23 cellular contexts compared by ENCODE assay signal in genomic region chr19:57359300-57359699, GRCh38. TPM values are rescaled to one million over a fixed set of nuclear protein-coding genes. Genes with fewer than 3 reads are reported as not detected.
A peak's percentile ranks its signal among the peaks of the same experiment; 100 is the strongest.
DNase-seq lines count a peak whose midpoint lies in the region; ATAC-seq, FAIRE-seq and TF ChIP-seq lines count a peak whose summit lies in the region.
"Had no signal": no experiment of that assay in that cellular context is flagged by ENCODE, and none has a peak within 500 bp of the region (broad histone marks: within the 10 kb centered on the region; RNA-seq: fewer than 3 reads in every experiment).

No MANE protein-coding gene starts in this region.

- H3K27ac Mint-ChIP-seq in neural crest cell (ENCODE audit: unreplicated experiment) = no peak overlapping the region
- H3K27ac Mint-ChIP-seq: B cell; CD4-positive, alpha-beta T cell; CD8-positive, alpha-beta T cell had no signal

- CTCF ChIA-PET in HepG2 (lab: Yijun Ruan, JAX; ENCODE audit: low intra/inter-chr PET ratio, low total read pairs) = no interaction called here

- no peak overlapping the region for H2AFZ ChIP-seq in HepG2 (ENCODE audit: low read length)

- H3K4me1 ChIP-seq in HepG2 (ENCODE audit: insufficient read depth, low read length) (peaks cover 7% of the 10 kb centered on the region; the same call in 1 of the 2 replicates), right lobe of liver (peaks cover 0 to 5% (median 2%) of the 10 kb centered on the region in 4 donors)

- no peak for FAIRE-seq in HepG2 (lab: Jason Lieb, UNC)
- FAIRE-seq: A204.1, D721Med, G401.6, GM12891, GM19239 had no signal

- DNase-seq in HepG2 (ENCODE audit: low spot score) (no peak), right lobe of liver (no peak), neural crest cell (ENCODE audit: low read depth, low spot score) (no peak), left ventricle myocardium superior (no peak), activated gamma-delta T cell treated with Interleukin-2 at 50 U/mL for 16 hours (no peak), cortex of kidney (lab: John Stamatoyannopoulos, UW) (no peak)
- DNase-seq: 8988T; AML-193; Caco-2; Calu3; CD4-positive, alpha-beta T cell; CD8-positive, alpha-beta T cell; DMS79 treated with DMSO at 0.1 percent for 48 hours; GF-D8 had no signal

- in situ Hi-C loops in HepG2 (cut with HindIII; ENCODE audit: extremely low pct_ligation_motif_present, low pct_unique_long_range_greater_than_20kb) = no loop called here

- no peaks in the 10 kb centered on the region for H3K9me3 Mint-ChIP-seq in neural crest cell

- no peaks in the 10 kb centered on the region for H3K27me3 Mint-ChIP-seq in neural crest cell (ENCODE audit: low read depth)
- H3K27me3 Mint-ChIP-seq: B cell had no signal

- no peak for ATAC-seq in HepG2
- ATAC-seq in right lobe of liver = no peak
- no peak for ATAC-seq in left ventricle myocardium superior
- ATAC-seq: CD8-positive, alpha-beta T cell had no signal

- peaks cover 20% of the 10 kb centered on the region for H3K36me3 Mint-ChIP-seq in neural crest cell (ENCODE audit: low read depth)

- H3K4me1 Mint-ChIP-seq in neural crest cell = peaks cover 20% of the 10 kb centered on the region

- no peak overlapping the region for H3K27ac ChIP-seq in HepG2 (ENCODE audit: extremely low read length, insufficient read depth, low read length)
- H3K27ac ChIP-seq in right lobe of liver = no peak overlapping the region
- H3K27ac ChIP-seq in VCaP = peak overlapping the region; percentile 60
- H3K27ac ChIP-seq: BLaER1 treated with 17β-estradiol and CSF1 and Interleukin-3, amounts not matched to agents 10 nM and 100 nM; C4-2B had no signal

- TF ChIP-seq POLR2A in HepG2 (IDR thresholded peaks at IDR 0.05; ENCODE audit: insufficient read depth in 1 of 2, low read depth in 2 of 2, low read length in 2 of 2) (no peak), right lobe of liver (IDR thresholded peaks at IDR 0.05) (no peak)

- no peaks in the 10 kb centered on the region for H3K27me3 ChIP-seq in HepG2 (ENCODE audit: control insufficient read depth in 1 of 2, insufficient read depth in 2 of 2, low read length in 2 of 2)
- H3K27me3 ChIP-seq in right lobe of liver = no peaks in the 10 kb centered on the region
- H3K27me3 ChIP-seq: BLaER1 treated with 17β-estradiol and CSF1 and Interleukin-3, amounts not matched to agents 10 nM and 100 nM had no signal

- TF ChIP-seq EP300 in HepG2 (IDR thresholded peaks at IDR 0.05; ENCODE audit: low read depth in 2 of 2, low read length in 2 of 2) (no peak), HepG2 (CRISPR knock-in tag; IDR thresholded peaks at IDR 0.05; ENCODE audit: borderline replicate concordance) (no peak)

- H3K79me2 ChIP-seq in HepG2 (ENCODE audit: insufficient read depth, low read length) = peaks cover 7% of the 10 kb centered on the region

- H3K4me3 ChIP-seq in HepG2 (replicated peaks in 1 of 3; ENCODE audit: insufficient read depth in 1 of 3, low read depth in 2 of 3, low read length in 3 of 3) (no peak overlapping the region), right lobe of liver (no peak overlapping the region)
- H3K4me3 ChIP-seq: BLaER1 treated with 17β-estradiol and CSF1 and Interleukin-3, amounts not matched to agents 10 nM and 100 nM had no signal

- no peak for TF ChIP-seq RAD21 in HepG2 (CRISPR knock-in tag; IDR thresholded peaks at IDR 0.05)

- H3K9ac ChIP-seq in HepG2 (ENCODE audit: insufficient read depth, low read depth, low read length) = no peak overlapping the region

- no peak overlapping the region for H3K4me2 ChIP-seq in HepG2 (ENCODE audit: low read depth, low read length)
- H3K4me2 ChIP-seq: BLaER1 treated with 17β-estradiol and CSF1 and Interleukin-3, amounts not matched to agents 10 nM and 100 nM had no signal

- POLR2A ChIA-PET in HepG2 (lab: Yijun Ruan, JAX) = no interaction called here

- no TSS peak for BruUV-seq in HepG2 (replicated peaks; lab: Mats Ljungman, UMichigan)

- intact Hi-C loops in HepG2 (cut with micrococcal nuclease; ENCODE audit: unreplicated experiment) (no loop called here), right lobe of liver (cut with DNase I) (no loop called here), left ventricle myocardium superior (cut with micrococcal nuclease) (no loop called here)

- no peaks in the 10 kb centered on the region for H4K20me1 ChIP-seq in HepG2 (ENCODE audit: insufficient read depth, low read length)

- peak overlapping the region; percentile 44 for H3K4me3 Mint-ChIP-seq in neural crest cell
- H3K4me3 Mint-ChIP-seq: B cell; CD4-positive, alpha-beta T cell; CD8-positive, alpha-beta T cell had no signal

- H3K9me3 ChIP-seq in HepG2 (ENCODE audit: low read length) (no peaks in the 10 kb centered on the region), right lobe of liver (peaks cover 0 to 13% (median 4%) of the 10 kb centered on the region in 4 donors)
- H3K9me3 ChIP-seq: BLaER1 treated with 17β-estradiol and CSF1 and Interleukin-3, amounts not matched to agents 10 nM and 100 nM had no signal

- H3K36me3 ChIP-seq in HepG2 (replicated peaks in 1 of 2; ENCODE audit: control insufficient read depth in 1 of 2, insufficient read depth in 2 of 2, low read length in 2 of 2) = peaks cover 9 to 47% of the 10 kb centered on the region in 2 experiments
- peaks cover 0 to 30% (median 18%) of the 10 kb centered on the region in 4 donors for H3K36me3 ChIP-seq in right lobe of liver

- TF ChIP-seq CTCF in HepG2 (CRISPR knock-in tag; IDR thresholded peaks at IDR 0.05) (no peak), right lobe of liver (IDR thresholded peaks at IDR 0.05) (no peak), VCaP (conservative IDR thresholded peaks at IDR 0.05) (no peak), neural crest cell (conservative IDR thresholded peaks at IDR 0.05) (no peak)

RNA-seq across cellular contexts. Expression of gene TRAPPC2B, which starts 4.1 kb away (rescaled TPM):
- total RNA-seq in HepG2 (2016; rRNA removed; fragmentation: Illumina TruSeq; extraction: Trizol) (13.3 and 20.5 TPM in 2 replicates), right lobe of liver (10 to 100 TPM in 1 of 6 experiments, 1 to 10 TPM in 5; 1.1 to 10.8 (median 3.1) TPM), neural crest cell (10.3 and 13.3 TPM in 2 replicates), left ventricle myocardium superior (10.9 TPM)
- total RNA-seq in HepG2 (2016; cell fraction: cytosol; rRNA removed; fragmentation: Illumina TruSeq; extraction: Trizol; ENCODE audit: low read depth) = 6.0 and 7.5 TPM in 2 replicates
- total RNA-seq in HepG2 (2016; cell fraction: insoluble cytoplasmic fraction; rRNA removed; fragmentation: Illumina TruSeq; extraction: Trizol) = 14.1 and 20.3 TPM in 2 replicates
- 5.7 and 5.9 TPM in 2 replicates for total RNA-seq in HepG2 (2016; cell fraction: membrane; rRNA removed; fragmentation: Illumina TruSeq; extraction: Trizol)
- total RNA-seq in HepG2 (2016; cell fraction: nucleus; rRNA removed; fragmentation: Illumina TruSeq; extraction: Trizol) = 7.0 and 7.7 TPM in 2 replicates
- polyA plus RNA-seq in HepG2 (2011; rRNA removed) = 16.8 and 17.7 TPM in 2 replicates
- 19.8 and 24.4 TPM in 2 replicates for polyA plus RNA-seq in HepG2 (2011; cell fraction: cytosol; rRNA removed)
- 3.5 and 5.8 TPM in 2 replicates for polyA plus RNA-seq in HepG2 (2011; cell fraction: nucleus; rRNA removed)
- polyA plus RNA-seq in HepG2 (2012) = 12.0 and 12.7 TPM in 2 replicates
- polyA plus RNA-seq in HepG2 (2016; cell fraction: cytosol; fragmentation: Illumina TruSeq; extraction: Trizol; ENCODE audit: low read depth) = 3.7 and 5.0 TPM in 2 replicates
- polyA plus RNA-seq in HepG2 (2016; cell fraction: insoluble cytoplasmic fraction; fragmentation: Illumina TruSeq; extraction: Trizol; ENCODE audit: low read depth) = 20.2 and 24.5 TPM in 2 replicates
- 2.9 TPM in 2 replicates for polyA plus RNA-seq in HepG2 (2016; cell fraction: membrane; fragmentation: Illumina TruSeq; extraction: Trizol; ENCODE audit: low read depth)
- 10.9 and 11.1 TPM in 2 replicates for polyA plus RNA-seq in HepG2 (2016; cell fraction: nucleus; fragmentation: Illumina TruSeq; extraction: Trizol; ENCODE audit: insufficient read depth, low read depth)
- polyA minus RNA-seq in HepG2 (2011; rRNA and poly(A)+ RNA removed; ENCODE audit: low replicate concordance) = 6.7 and 11.3 TPM in 2 replicates
- 1.8 and 6.1 TPM in 2 replicates for polyA minus RNA-seq in HepG2 (2011; cell fraction: cytosol; rRNA and poly(A)+ RNA removed)
- 3.6 and 6.2 TPM in 2 replicates for polyA minus RNA-seq in HepG2 (2011; cell fraction: nucleus; rRNA and poly(A)+ RNA removed)

RNA-seq across cellular contexts. Expression of gene ZNF547, which starts 4.1 kb away (rescaled TPM):
- total RNA-seq in HepG2 (2016; rRNA removed; fragmentation: Illumina TruSeq; extraction: Trizol) (2.1 and 2.6 TPM in 2 replicates), right lobe of liver (1 to 10 TPM in 2 of 6 experiments, under 1 TPM in 4; 0.31 to 1.6 (median 0.93) TPM), neural crest cell (5.2 and 8.7 TPM in 2 replicates), left ventricle myocardium superior (3.2 TPM)
- 0.40 and 0.44 TPM in 2 replicates for total RNA-seq in HepG2 (2016; cell fraction: cytosol; rRNA removed; fragmentation: Illumina TruSeq; extraction: Trizol; ENCODE audit: low read depth)
- 2.2 and 2.6 TPM in 2 replicates for total RNA-seq in HepG2 (2016; cell fraction: insoluble cytoplasmic fraction; rRNA removed; fragmentation: Illumina TruSeq; extraction: Trizol)
- total RNA-seq in HepG2 (2016; cell fraction: membrane; rRNA removed; fragmentation: Illumina TruSeq; extraction: Trizol) = 1.0 TPM in 2 replicates
- 3.1 and 4.6 TPM in 2 replicates for total RNA-seq in HepG2 (2016; cell fraction: nucleus; rRNA removed; fragmentation: Illumina TruSeq; extraction: Trizol)
- 2.0 and 2.2 TPM in 2 replicates for polyA plus RNA-seq in HepG2 (2011; rRNA removed)
- polyA plus RNA-seq in HepG2 (2011; cell fraction: cytosol; rRNA removed) = 0.71 and 1.3 TPM in 2 replicates
- polyA plus RNA-seq in HepG2 (2011; cell fraction: nucleus; rRNA removed) = 3.0 and 5.3 TPM in 2 replicates
- polyA plus RNA-seq in HepG2 (2012) = 2.5 TPM in 2 replicates
- polyA plus RNA-seq in HepG2 (2016; cell fraction: cytosol; fragmentation: Illumina TruSeq; extraction: Trizol; ENCODE audit: low read depth) = 0.24 and 0.31 TPM in 2 replicates
- polyA plus RNA-seq in HepG2 (2016; cell fraction: insoluble cytoplasmic fraction; fragmentation: Illumina TruSeq; extraction: Trizol; ENCODE audit: low read depth) = 1.3 and 1.4 TPM in 2 replicates
- polyA plus RNA-seq in HepG2 (2016; cell fraction: membrane; fragmentation: Illumina TruSeq; extraction: Trizol; ENCODE audit: low read depth) = 0.37 and 0.50 TPM in 2 replicates
- 4.6 and 5.6 TPM in 2 replicates for polyA plus RNA-seq in HepG2 (2016; cell fraction: nucleus; fragmentation: Illumina TruSeq; extraction: Trizol; ENCODE audit: insufficient read depth, low read depth)
- polyA minus RNA-seq in HepG2 (2011; rRNA and poly(A)+ RNA removed; ENCODE audit: low replicate concordance) = 4.5 and 5.7 TPM in 2 replicates
- polyA minus RNA-seq in HepG2 (2011; cell fraction: cytosol; rRNA and poly(A)+ RNA removed) = 2.1 and 2.2 TPM in 2 replicates
- polyA minus RNA-seq in HepG2 (2011; cell fraction: nucleus; rRNA and poly(A)+ RNA removed) = 4.8 and 6.3 TPM in 2 replicates

RNA-seq across cellular contexts. Expression of gene ZNF304, which starts 8.2 kb away (rescaled TPM):
- total RNA-seq in HepG2 (2016; rRNA removed; fragmentation: Illumina TruSeq; extraction: Trizol) (8.0 and 9.5 TPM in 2 replicates), right lobe of liver (1 to 10 TPM; 1.5 to 2.8 (median 2.1) TPM), neural crest cell (10.9 and 11.3 TPM in 2 replicates), left ventricle myocardium superior (8.3 TPM)
- 0.61 and 1.1 TPM in 2 replicates for total RNA-seq in HepG2 (2016; cell fraction: cytosol; rRNA removed; fragmentation: Illumina TruSeq; extraction: Trizol; ENCODE audit: low read depth)
- 7.7 and 8.9 TPM in 2 replicates for total RNA-seq in HepG2 (2016; cell fraction: insoluble cytoplasmic fraction; rRNA removed; fragmentation: Illumina TruSeq; extraction: Trizol)
- total RNA-seq in HepG2 (2016; cell fraction: membrane; rRNA removed; fragmentation: Illumina TruSeq; extraction: Trizol) = 3.0 and 3.4 TPM in 2 replicates
- 5.9 and 7.0 TPM in 2 replicates for total RNA-seq in HepG2 (2016; cell fraction: nucleus; rRNA removed; fragmentation: Illumina TruSeq; extraction: Trizol)
- polyA plus RNA-seq in HepG2 (2011; rRNA removed) = 3.4 and 3.6 TPM in 2 replicates
- polyA plus RNA-seq in HepG2 (2011; cell fraction: cytosol; rRNA removed) = 1.8 and 2.7 TPM in 2 replicates
- polyA plus RNA-seq in HepG2 (2011; cell fraction: nucleus; rRNA removed) = 3.0 and 4.8 TPM in 2 replicates
- polyA plus RNA-seq in HepG2 (2012) = 3.5 and 4.1 TPM in 2 replicates
- polyA plus RNA-seq in HepG2 (2016; cell fraction: cytosol; fragmentation: Illumina TruSeq; extraction: Trizol; ENCODE audit: low read depth) = 0.17 TPM in 2 replicates
- polyA plus RNA-seq in HepG2 (2016; cell fraction: insoluble cytoplasmic fraction; fragmentation: Illumina TruSeq; extraction: Trizol; ENCODE audit: low read depth) = 4.3 and 4.6 TPM in 2 replicates
- 0.69 and 0.74 TPM in 2 replicates for polyA plus RNA-seq in HepG2 (2016; cell fraction: membrane; fragmentation: Illumina TruSeq; extraction: Trizol; ENCODE audit: low read depth)
- polyA plus RNA-seq in HepG2 (2016; cell fraction: nucleus; fragmentation: Illumina TruSeq; extraction: Trizol; ENCODE audit: insufficient read depth, low read depth) = 7.8 and 9.4 TPM in 2 replicates
- polyA minus RNA-seq in HepG2 (2011; rRNA and poly(A)+ RNA removed; ENCODE audit: low replicate concordance) = 8.4 and 9.2 TPM in 2 replicates
- 4.4 and 6.1 TPM in 2 replicates for polyA minus RNA-seq in HepG2 (2011; cell fraction: cytosol; rRNA and poly(A)+ RNA removed)
- 3.9 and 5.5 TPM in 2 replicates for polyA minus RNA-seq in HepG2 (2011; cell fraction: nucleus; rRNA and poly(A)+ RNA removed)

RNA-seq across cellular contexts. Expression of gene ZNF548, which starts 30.4 kb away (rescaled TPM):
- total RNA-seq in HepG2 (2016; rRNA removed; fragmentation: Illumina TruSeq; extraction: Trizol) (24.9 and 29.4 TPM in 2 replicates), right lobe of liver (1 to 10 TPM; 2.3 to 7.0 (median 4.8) TPM), neural crest cell (22.1 and 22.4 TPM in 2 replicates), left ventricle myocardium superior (17.8 TPM)
- total RNA-seq in HepG2 (2016; cell fraction: cytosol; rRNA removed; fragmentation: Illumina TruSeq; extraction: Trizol; ENCODE audit: low read depth) = 2.4 and 4.3 TPM in 2 replicates
- 27.4 and 29.3 TPM in 2 replicates for total RNA-seq in HepG2 (2016; cell fraction: insoluble cytoplasmic fraction; rRNA removed; fragmentation: Illumina TruSeq; extraction: Trizol)
- 11.2 and 12.3 TPM in 2 replicates for total RNA-seq in HepG2 (2016; cell fraction: membrane; rRNA removed; fragmentation: Illumina TruSeq; extraction: Trizol)
- 31.8 and 35.6 TPM in 2 replicates for total RNA-seq in HepG2 (2016; cell fraction: nucleus; rRNA removed; fragmentation: Illumina TruSeq; extraction: Trizol)
- polyA plus RNA-seq in HepG2 (2011; rRNA removed) = 19.5 and 19.6 TPM in 2 replicates
- polyA plus RNA-seq in HepG2 (2011; cell fraction: cytosol; rRNA removed) = 11.8 and 12.3 TPM in 2 replicates
- 31.4 and 37.4 TPM in 2 replicates for polyA plus RNA-seq in HepG2 (2011; cell fraction: nucleus; rRNA removed)
- polyA plus RNA-seq in HepG2 (2012) = 11.6 and 12.0 TPM in 2 replicates
- 0.79 and 1.1 TPM in 2 replicates for polyA plus RNA-seq in HepG2 (2016; cell fraction: cytosol; fragmentation: Illumina TruSeq; extraction: Trizol; ENCODE audit: low read depth)
- polyA plus RNA-seq in HepG2 (2016; cell fraction: insoluble cytoplasmic fraction; fragmentation: Illumina TruSeq; extraction: Trizol; ENCODE audit: low read depth) = 15.8 and 17.0 TPM in 2 replicates
- polyA plus RNA-seq in HepG2 (2016; cell fraction: membrane; fragmentation: Illumina TruSeq; extraction: Trizol; ENCODE audit: low read depth) = 3.6 and 4.5 TPM in 2 replicates
- 45.4 and 45.8 TPM in 2 replicates for polyA plus RNA-seq in HepG2 (2016; cell fraction: nucleus; fragmentation: Illumina TruSeq; extraction: Trizol; ENCODE audit: insufficient read depth, low read depth)
- 15.8 and 36.1 TPM in 2 replicates for polyA minus RNA-seq in HepG2 (2011; rRNA and poly(A)+ RNA removed; ENCODE audit: low replicate concordance)
- polyA minus RNA-seq in HepG2 (2011; cell fraction: cytosol; rRNA and poly(A)+ RNA removed) = 10.5 and 13.1 TPM in 2 replicates
- polyA minus RNA-seq in HepG2 (2011; cell fraction: nucleus; rRNA and poly(A)+ RNA removed) = 30.3 and 34.6 TPM in 2 replicates

RNA-seq across cellular contexts. Expression of gene ZNF543, which starts 39.0 kb away (rescaled TPM):
- total RNA-seq in HepG2 (2016; rRNA removed; fragmentation: Illumina TruSeq; extraction: Trizol) (8.9 and 10.4 TPM in 2 replicates), right lobe of liver (1 to 10 TPM; 1.9 to 2.7 (median 2.4) TPM), neural crest cell (9.1 and 10.1 TPM in 2 replicates), left ventricle myocardium superior (6.1 TPM)
- total RNA-seq in HepG2 (2016; cell fraction: cytosol; rRNA removed; fragmentation: Illumina TruSeq; extraction: Trizol; ENCODE audit: low read depth) = 0.62 and 0.81 TPM in 2 replicates
- total RNA-seq in HepG2 (2016; cell fraction: insoluble cytoplasmic fraction; rRNA removed; fragmentation: Illumina TruSeq; extraction: Trizol) = 8.0 and 9.3 TPM in 2 replicates
- total RNA-seq in HepG2 (2016; cell fraction: membrane; rRNA removed; fragmentation: Illumina TruSeq; extraction: Trizol) = 4.5 and 4.7 TPM in 2 replicates
- total RNA-seq in HepG2 (2016; cell fraction: nucleus; rRNA removed; fragmentation: Illumina TruSeq; extraction: Trizol) = 5.9 and 6.1 TPM in 2 replicates
- polyA plus RNA-seq in HepG2 (2011; rRNA removed) = 2.1 and 2.5 TPM in 2 replicates
- 1.0 and 1.6 TPM in 2 replicates for polyA plus RNA-seq in HepG2 (2011; cell fraction: cytosol; rRNA removed)
- polyA plus RNA-seq in HepG2 (2011; cell fraction: nucleus; rRNA removed) = 1.9 and 2.4 TPM in 2 replicates
- polyA plus RNA-seq in HepG2 (2012) = 1.3 and 1.8 TPM in 2 replicates
- polyA plus RNA-seq in HepG2 (2016; cell fraction: cytosol; fragmentation: Illumina TruSeq; extraction: Trizol; ENCODE audit: low read depth) = 0.15 TPM in 2 replicates
- polyA plus RNA-seq in HepG2 (2016; cell fraction: insoluble cytoplasmic fraction; fragmentation: Illumina TruSeq; extraction: Trizol; ENCODE audit: low read depth) = 3.1 TPM in 2 replicates
- 0.85 and 0.98 TPM in 2 replicates for polyA plus RNA-seq in HepG2 (2016; cell fraction: membrane; fragmentation: Illumina TruSeq; extraction: Trizol; ENCODE audit: low read depth)
- polyA plus RNA-seq in HepG2 (2016; cell fraction: nucleus; fragmentation: Illumina TruSeq; extraction: Trizol; ENCODE audit: insufficient read depth, low read depth) = 3.5 and 4.7 TPM in 2 replicates
- polyA minus RNA-seq in HepG2 (2011; rRNA and poly(A)+ RNA removed; ENCODE audit: low replicate concordance) = 4.9 and 6.1 TPM in 2 replicates
- 4.7 and 6.4 TPM in 2 replicates for polyA minus RNA-seq in HepG2 (2011; cell fraction: cytosol; rRNA and poly(A)+ RNA removed)
- polyA minus RNA-seq in HepG2 (2011; cell fraction: nucleus; rRNA and poly(A)+ RNA removed) = 6.3 and 11.8 TPM in 2 replicates
